Comparison of ENCODE assay signal across 29 cellular contexts in genomic region chr5:97844797-97845196, GRCh38.
DNase-seq lines count a peak whose midpoint lies in the region; FAIRE-seq and TF ChIP-seq lines count a peak whose summit lies in the region.
"Had no signal": no experiment of that assay in that cellular context is flagged by ENCODE, and none has a peak within 500 bp of the region (broad histone marks: within the 10 kb centered on the region; RNA-seq: fewer than 3 reads in every experiment).

No MANE protein-coding gene starts in this region.

- H3F3A ChIP-seq in neural progenitor cell (ENCODE audit: low read depth), result no peaks in the 10 kb centered on the region

- TF ChIP-seq CTCF in LNCaP clone FGC (IDR thresholded peaks at IDR 0.05; ENCODE audit: control insufficient read depth, extremely low read depth, insufficient read depth) (peak; percentile 44), bronchial epithelial cell (IDR thresholded peaks at IDR 0.05; ENCODE audit: insufficient read depth, low read length, severe bottlenecking) (peak; percentile 4), neural progenitor cell (IDR thresholded peaks at IDR 0.05) (peak; percentile 47)

- no peaks in the 10 kb centered on the region for H3K27me3 Mint-ChIP-seq in neural progenitor cell (ENCODE audit: insufficient read depth, low read depth)
- H3K27me3 Mint-ChIP-seq: activated CD4-positive, alpha-beta T cell treated with anti-CD3 and anti-CD28 coated beads, Interleukin-2, amount 10 ng/mL, durations not matched to agents 24 days and 14 days; activated naive CD8-positive, alpha-beta T cell had no signal

- H4K20me1 ChIP-seq in neural progenitor cell (ENCODE audit: low read depth), result no peaks in the 10 kb centered on the region

- no peaks in the 10 kb centered on the region for H3K36me3 Mint-ChIP-seq in neural progenitor cell
- H3K36me3 Mint-ChIP-seq: activated naive CD8-positive, alpha-beta T cell; CD4-positive, CD25-positive, alpha-beta regulatory T cell had no signal

- no peaks in the 10 kb centered on the region for H3K4me1 ChIP-seq in neural progenitor cell
- H3K4me1 ChIP-seq: breast epithelium, left lung, right atrium auricular region, suprapubic skin had no signal

- no peak overlapping the region for H3K4me3 Mint-ChIP-seq in neural progenitor cell
- H3K4me3 Mint-ChIP-seq: activated CD4-positive, alpha-beta T cell treated with anti-CD3 and anti-CD28 coated beads, Interleukin-2, amount 10 ng/mL, durations not matched to agents 24 days and 14 days; activated naive CD8-positive, alpha-beta T cell had no signal

- H3K27me3 ChIP-seq in bronchial epithelial cell (ENCODE audit: control insufficient read depth, insufficient read depth, low read length) (no peaks in the 10 kb centered on the region), neural progenitor cell (no peaks in the 10 kb centered on the region)
- H3K27me3 ChIP-seq: breast epithelium, left lung, right atrium auricular region, suprapubic skin had no signal

- H3K36me3 ChIP-seq in bronchial epithelial cell (ENCODE audit: control insufficient read depth, insufficient read depth, low read length) (no peaks in the 10 kb centered on the region), neural progenitor cell (no peaks in the 10 kb centered on the region)
- H3K36me3 ChIP-seq: breast epithelium, left lung, right atrium auricular region, suprapubic skin had no signal

- H3K27ac Mint-ChIP-seq in neural progenitor cell, result no peak overlapping the region
- H3K27ac Mint-ChIP-seq: activated CD4-positive, alpha-beta T cell treated with anti-CD3 and anti-CD28 coated beads, Interleukin-2, amount 10 ng/mL, durations not matched to agents 24 days and 14 days; activated naive CD8-positive, alpha-beta T cell; CD4-positive, CD25-positive, alpha-beta regulatory T cell had no signal

- no peaks in the 10 kb centered on the region for H3K79me2 ChIP-seq in neural progenitor cell (ENCODE audit: low read depth)

- no peaks in the 10 kb centered on the region for H3K9me3 Mint-ChIP-seq in neural progenitor cell
- H3K9me3 Mint-ChIP-seq: activated CD4-positive, alpha-beta T cell treated with anti-CD3 and anti-CD28 coated beads, Interleukin-2, amount 10 ng/mL, durations not matched to agents 24 days and 14 days; CD4-positive, CD25-positive, alpha-beta regulatory T cell had no signal

- H3K27ac ChIP-seq in neural progenitor cell, result no peak overlapping the region
- H3K27ac ChIP-seq: breast epithelium, epithelial cell of prostate, left lung, right atrium auricular region, suprapubic skin had no signal

- no peak overlapping the region for H3K4me2 ChIP-seq in neural progenitor cell
- H3K4me2 ChIP-seq: smooth muscle cell had no signal

- H3K9me3 ChIP-seq in neural progenitor cell (ENCODE audit: low read depth), result no peaks in the 10 kb centered on the region
- H3K9me3 ChIP-seq: breast epithelium, left lung, right atrium auricular region, suprapubic skin had no signal

- H3K9ac ChIP-seq in neural progenitor cell, result no peak overlapping the region

- no peaks in the 10 kb centered on the region for H3K4me1 Mint-ChIP-seq in neural progenitor cell
- H3K4me1 Mint-ChIP-seq: activated CD4-positive, alpha-beta T cell treated with anti-CD3 and anti-CD28 coated beads, Interleukin-2, amount 10 ng/mL, durations not matched to agents 24 days and 14 days; CD4-positive, CD25-positive, alpha-beta regulatory T cell had no signal

- no peak for FAIRE-seq in bronchial epithelial cell (lab: Jason Lieb, UNC)
- FAIRE-seq: A204.1, GM12892, islet of Langerhans, RCC 7860 had no signal

- peak; percentile 18 for DNase-seq in NCI-H82 (lab: John Stamatoyannopoulos, UW)
- DNase-seq in NCI-H82 treated with DMSO at 0.1 percent for 48 hours (lab: John Stamatoyannopoulos, UW; ENCODE audit: unreplicated experiment), result no peak
- DNase-seq in LNCaP clone FGC (ENCODE audit: low read depth), result no peak
- no peak for DNase-seq in bronchial epithelial cell (ENCODE audit: low read depth)
- peak; percentile 43 for DNase-seq in neural progenitor cell (ENCODE audit: low spot score)
- no peak for DNase-seq in NCI-H1694 (lab: John Stamatoyannopoulos, UW)
- no peak for DNase-seq in EL
- DNase-seq in anterior cingulate cortex (lab: John Stamatoyannopoulos, UW), result no peak
- DNase-seq: activated CD4-positive, alpha-beta T cell treated with anti-CD3 and anti-CD28 coated beads, Interleukin-2, amount 10 ng/mL, durations not matched to agents 24 days and 14 days; activated effector memory CD4-positive, alpha-beta T cell treated with anti-CD3 and anti-CD28 coated beads, Interleukin-2, amount 50 U/mL, for 16 hours; activated T-cell treated with anti-CD3 and anti-CD28 coated beads, Interleukin-2, amount 50 U/mL, for 1 hour; CD4-positive, CD25-positive, alpha-beta regulatory T cell; effector CD8-positive, alpha-beta T cell; IMR-90; left lung; NCI-H1048; NCI-H2171; SIG-M5; stimulated activated naive CD4-positive, alpha-beta T cell treated with Interleukin-2 at 50 U/mL for 16 hours had no signal

- H3K4me3 ChIP-seq in LNCaP clone FGC (ENCODE audit: low read depth, low read length), result no peak overlapping the region
- no peak overlapping the region for H3K4me3 ChIP-seq in bronchial epithelial cell (ENCODE audit: low read depth, low read length)
- no peak overlapping the region for H3K4me3 ChIP-seq in neural progenitor cell
- H3K4me3 ChIP-seq: breast epithelium, left lung, right atrium auricular region, smooth muscle cell, suprapubic skin had no signal

- H2AFZ ChIP-seq in neural progenitor cell (replicated peaks), result no peak overlapping the region

Comparison
In these comparisons a context has a peak if more than half of its experiments do, and no peak if none do; other contexts are left out.
1. DNase-seq: peak in NCI-H82 (single experiment) and neural progenitor cell (single experiment); none in NCI-H82 treated with DMSO at 0.1 percent for 48 hours (single experiment), LNCaP clone FGC (single experiment), bronchial epithelial cell (single experiment), NCI-H1694 (single experiment), EL (single experiment) and anterior cingulate cortex (0 of 58).
2. Peak in every context shown above with its lines, with median percentiles within 50 percentile points of each other: CTCF ChIP-seq.